15 cellular contexts compared by ENCODE assay signal in the genomic region with DNA sequence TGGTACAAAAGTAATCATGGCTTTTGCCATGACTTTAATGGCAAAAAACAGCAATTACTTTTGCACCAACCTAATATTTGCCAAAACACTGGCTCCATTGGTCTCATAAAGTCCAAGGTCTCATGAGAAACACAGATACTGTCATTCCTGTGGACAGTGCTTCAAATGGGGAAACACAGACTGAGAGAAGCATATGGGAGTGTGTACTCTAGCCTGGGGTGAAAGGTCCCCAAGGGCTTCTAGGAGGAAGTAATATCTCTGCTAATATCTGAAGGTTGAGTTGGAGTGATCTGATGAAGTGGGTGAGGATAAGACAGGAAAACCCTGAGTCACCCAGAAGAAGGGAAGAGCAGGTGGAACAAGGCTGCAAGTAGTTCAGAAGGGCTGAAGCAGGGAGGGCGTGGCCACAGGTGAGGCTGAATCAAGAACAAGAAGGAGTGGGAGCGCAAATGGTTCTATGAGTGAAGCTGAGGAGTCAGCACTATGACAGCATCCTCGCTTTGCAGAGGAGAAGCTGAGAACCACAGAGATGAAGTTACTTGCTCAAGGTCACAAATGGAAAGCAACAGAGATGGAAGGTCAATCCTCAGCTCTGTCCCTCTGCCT.
A peak's percentile ranks its signal among the peaks of the same experiment; 100 is the strongest.
DNase-seq lines count a peak whose midpoint lies in the region; TF ChIP-seq lines count a peak whose summit lies in the region.
"Had no signal": no experiment of that assay in that cellular context is flagged by ENCODE, and none has a peak within 500 bp of the region (broad histone marks: within the 10 kb centered on the region; RNA-seq: fewer than 3 reads in every experiment).

No MANE protein-coding gene starts in this region.

- H3K27ac Mint-ChIP-seq in endodermal cell = no peak overlapping the region
- H3K27ac Mint-ChIP-seq: B cell; CD8-positive, alpha-beta T cell had no signal

- no peaks in the 10 kb centered on the region for H3K9me3 Mint-ChIP-seq in endodermal cell

- H3K27me3 ChIP-seq in endodermal cell (ENCODE audit: control insufficient read depth, insufficient read depth, low read length, poor library complexity, severe bottlenecking) = peaks cover 43% of the 10 kb centered on the region
- H3K27me3 ChIP-seq: BLaER1 treated with 17β-estradiol and CSF1 and Interleukin-3, amounts not matched to agents 10 nM and 100 nM had no signal

- H3K36me3 Mint-ChIP-seq in endodermal cell (ENCODE audit: low read depth) = no peaks in the 10 kb centered on the region
- H3K36me3 Mint-ChIP-seq: CD8-positive, alpha-beta T cell had no signal

- no peak for TF ChIP-seq POLR2A in NB4 (IDR thresholded peaks at IDR 0.05; ENCODE audit: extremely low read depth, insufficient read length)

- DNase-seq in NCI-H2171 treated with DMSO at 0.1 percent for 48 hours (lab: John Stamatoyannopoulos, UW) (peak; percentile 23), NCI-H2171 (lab: John Stamatoyannopoulos, UW) (no peak), NB4 (ENCODE audit: low read depth) (peak; percentile 3), head of caudate nucleus (peak in 39 of 42 donors; percentile 17 to 90 (median 54)), endodermal cell (no peak), cardiac septum (ENCODE audit: low spot score) (no peak), NCI-H2196 (lab: John Stamatoyannopoulos, UW; ENCODE audit: unreplicated experiment) (no peak)
- DNase-seq: Calu3; CD8-positive, alpha-beta T cell; GDM1; GM23248; IMR-90 had no signal

- peaks cover 25% of the 10 kb centered on the region for H3K27me3 Mint-ChIP-seq in endodermal cell (ENCODE audit: insufficient read depth)
- H3K27me3 Mint-ChIP-seq: B cell had no signal

- H3K9me3 ChIP-seq in endodermal cell (ENCODE audit: control insufficient read depth, low read length) = no peaks in the 10 kb centered on the region
- H3K9me3 ChIP-seq: BLaER1 treated with 17β-estradiol and CSF1 and Interleukin-3, amounts not matched to agents 10 nM and 100 nM; HAP-1 had no signal

- no peaks in the 10 kb centered on the region for H3K36me3 ChIP-seq in endodermal cell (ENCODE audit: control insufficient read depth, insufficient read depth, low read length)
- H3K36me3 ChIP-seq: BLaER1 treated with 17β-estradiol and CSF1 and Interleukin-3, amounts not matched to agents 10 nM and 100 nM; HAP-1 had no signal

- no peaks in the 10 kb centered on the region for H3K4me1 Mint-ChIP-seq in endodermal cell
- H3K4me1 Mint-ChIP-seq: B cell had no signal

- no peak overlapping the region for H3K9ac ChIP-seq in endodermal cell (ENCODE audit: extremely low read depth, low read length, poor library complexity, severe bottlenecking)
- H3K9ac ChIP-seq: BLaER1 treated with 17β-estradiol and CSF1 and Interleukin-3, amounts not matched to agents 10 nM and 100 nM; GM23248 had no signal

- no peaks in the 10 kb centered on the region for H3K4me1 ChIP-seq in endodermal cell (ENCODE audit: control insufficient read depth, insufficient read depth, low read length)
- H3K4me1 ChIP-seq: HAP-1 had no signal

- intact Hi-C loops in head of caudate nucleus (cut with DNase I) (no loop called here), cardiac septum (cut with DNase I) (no loop called here)

- no peak for TF ChIP-seq CTCF in NB4 (IDR thresholded peaks at IDR 0.05; ENCODE audit: low read depth, low read length)
- no peak for TF ChIP-seq CTCF in endodermal cell (conservative IDR thresholded peaks at IDR 0.05)

- H3K27ac ChIP-seq in endodermal cell (ENCODE audit: low read depth, low read length) = no peak overlapping the region
- H3K27ac ChIP-seq: BLaER1 treated with 17β-estradiol and CSF1 and Interleukin-3, amounts not matched to agents 10 nM and 100 nM; GM23248 had no signal

- H3K4me3 ChIP-seq in NB4 (ENCODE audit: low read depth, low read length) (no peak overlapping the region), endodermal cell (ENCODE audit: low read length) (no peak overlapping the region)
- H3K4me3 ChIP-seq: BLaER1 treated with 17β-estradiol and CSF1 and Interleukin-3, amounts not matched to agents 10 nM and 100 nM; GM23248; HAP-1 had no signal

- no peak overlapping the region for H3K4me3 Mint-ChIP-seq in endodermal cell
- H3K4me3 Mint-ChIP-seq: B cell; CD8-positive, alpha-beta T cell had no signal

- WGBS in endodermal cell (ENCODE audit: insufficient coverage in 1 of 2, insufficient read length in 1 of 2), 2 experiments = 89 to 90% methylated on average over 3 of the region's 3 CpGs

Comparison
In these comparisons a context has a peak if more than half of its experiments do, and no peak if none do; other contexts are left out.
1. DNase-seq: peak in NCI-H2171 treated with DMSO at 0.1 percent for 48 hours (single experiment), NB4 (single experiment) and head of caudate nucleus (39 of 42); none in NCI-H2171 (single experiment), endodermal cell (single experiment), cardiac septum (single experiment) and NCI-H2196 (single experiment).